In the genomic region with DNA sequence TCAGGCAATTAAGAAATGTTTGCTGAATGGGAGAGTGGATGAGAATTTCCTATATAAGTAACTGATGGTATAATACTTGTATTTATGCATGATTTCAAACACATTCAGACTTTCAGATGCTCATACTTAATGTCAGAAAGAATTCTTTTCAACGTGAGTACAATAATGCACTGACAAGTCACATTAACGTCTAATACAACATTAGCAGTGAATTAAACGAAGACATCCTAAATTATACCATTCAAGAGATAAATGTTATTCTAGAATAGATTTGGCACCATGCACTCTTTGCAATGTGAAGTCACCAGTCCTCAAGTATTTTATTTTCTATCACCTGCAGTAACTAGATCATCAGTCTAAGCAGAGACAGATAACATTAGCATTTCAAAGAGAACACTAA, we compare ENCODE assay signal across 8 cellular contexts.
"Had no signal": no experiment of that assay in that cellular context is flagged by ENCODE, and none has a peak within 500 bp of the region (broad histone marks: within the 10 kb centered on the region; RNA-seq: fewer than 3 reads in every experiment).

No MANE protein-coding gene starts in this region.

- FAIRE-seq: G401.6, GM12878, GM12891, GM12892, GM18507, GM19239 had no signal

- ATAC-seq: GM12878 had no signal

- H3K4me3 ChIP-seq: GM12878 had no signal

- DNase-seq: GDM1, GF-D8 had no signal
